ENCODE assay signal across 8 cellular contexts in the genomic region with DNA sequence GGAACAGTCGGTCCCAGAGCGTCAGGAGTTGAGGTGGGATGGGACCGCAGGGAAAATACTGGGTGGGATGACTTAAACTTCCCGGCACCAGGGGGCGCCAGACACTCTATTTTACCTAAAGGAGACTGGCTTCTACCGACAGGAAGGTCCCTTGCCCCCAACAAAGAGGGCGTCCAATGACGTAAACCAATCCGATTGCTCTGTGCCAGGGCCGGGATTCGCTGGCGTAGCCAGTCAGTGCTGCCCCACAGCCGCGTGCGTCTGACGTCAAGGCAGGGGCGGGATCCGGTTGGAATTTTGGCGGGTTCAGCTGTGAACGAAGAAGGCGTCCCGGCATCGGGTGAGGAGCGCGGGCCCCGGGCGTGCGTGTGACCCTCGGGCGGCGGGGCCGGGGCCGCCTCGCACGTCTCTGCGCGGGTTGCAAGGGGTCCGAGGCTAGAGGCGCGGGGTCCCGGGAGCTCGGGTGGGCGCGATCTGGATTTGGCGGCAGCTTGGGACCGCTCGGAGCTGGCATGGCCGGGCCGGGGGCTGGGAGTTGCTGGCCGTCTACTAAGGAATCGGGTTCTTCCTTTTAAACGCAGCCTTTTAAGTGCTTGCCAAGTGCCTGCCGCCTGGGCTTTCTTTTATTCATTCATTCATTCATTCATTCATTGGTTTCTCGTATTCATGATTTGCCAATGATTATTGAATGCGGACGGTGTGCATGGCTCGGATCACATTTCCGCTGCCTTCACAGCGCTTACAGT. TPM values are rescaled to one million over a fixed set of nuclear protein-coding genes. Genes with fewer than 3 reads are reported as not detected.
DNase-seq lines count a peak whose midpoint lies in the region; ATAC-seq, FAIRE-seq and TF ChIP-seq lines count a peak whose summit lies in the region.

A gene (plus strand): TSS at position 292 of the 746 bp plus-strand sequence. CDS start 2,645 bp downstream, outside the sequence.

- TF ChIP-seq CTCF in RWPE2 (IDR thresholded peaks at IDR 0.05; ENCODE audit: poor library complexity, severe bottlenecking) (peak; percentile 95), fibroblast of the aortic adventitia (IDR thresholded peaks at IDR 0.05; ENCODE audit: insufficient read depth, low read length) (peak; percentile 75), nephron progenitor cell (IDR thresholded peaks at IDR 0.05) (peak; percentile 89)

- no peaks in the 10 kb centered on the region for H3K9me3 Mint-ChIP-seq in activated T-helper 2 cell treated with anti-CD3 and anti-CD28 coated beads, Interferon-gamma antibody, Interleukin-2, Interleukin-4, amounts not matched to agents 10 μg/mL and 5 μg/mL and 100 μg/mL, durations not matched to agents 14 hours and 24 hours and 36 hours
- no peaks in the 10 kb centered on the region for H3K9me3 Mint-ChIP-seq in nephron progenitor cell
- H3K9me3 Mint-ChIP-seq in stimulated activated naive CD8-positive, alpha-beta T cell treated with anti-CD3 and anti-CD28 coated beads, Interleukin-15, amount 100 ng/mL, for 72 hours: no peaks in the 10 kb centered on the region

- H3K9me3 ChIP-seq in ES-I3 (ENCODE audit: control insufficient read depth, insufficient read depth, low read length) (no peaks in the 10 kb centered on the region), RWPE2 (ENCODE audit: severe bottlenecking) (no peaks in the 10 kb centered on the region)

- DNase-seq in H54 (ENCODE audit: insufficient read length, low spot score): peak; percentile 98
- DNase-seq in LoVo (ENCODE audit: low spot score): peak; percentile 99
- peak; percentile 99 for DNase-seq in RWPE2 (ENCODE audit: low spot score)
- peak; percentile 98 for DNase-seq in activated T-helper 2 cell treated with anti-CD3 and anti-CD28 coated beads, Interferon-gamma antibody, Interleukin-2, Interleukin-4, amounts not matched to agents 10 μg/mL and 5 μg/mL and 100 μg/mL, durations not matched to agents 14 hours and 24 hours and 36 hours (ENCODE audit: low spot score)
- peak; percentile 99 for DNase-seq in fibroblast of the aortic adventitia (ENCODE audit: low read depth)
- DNase-seq in nephron progenitor cell: peak; percentile 98
- peak; percentile 93 to 97 for DNase-seq in stimulated activated naive CD8-positive, alpha-beta T cell treated with anti-CD3 and anti-CD28 coated beads, Interleukin-15, amount 100 ng/mL, for 72 hours

- H3K36me3 ChIP-seq in ES-I3 (ENCODE audit: insufficient read depth, low read length) (peaks cover 5% of the 10 kb centered on the region; the same call in 1 of the 2 replicates), RWPE2 (ENCODE audit: low read depth) (peaks cover 20% of the 10 kb centered on the region)

- peaks cover 30% of the 10 kb centered on the region for H3K36me3 Mint-ChIP-seq in activated T-helper 2 cell treated with anti-CD3 and anti-CD28 coated beads, Interferon-gamma antibody, Interleukin-2, Interleukin-4, amounts not matched to agents 10 μg/mL and 5 μg/mL and 100 μg/mL, durations not matched to agents 14 hours and 24 hours and 36 hours (ENCODE audit: low read depth)
- peaks cover 8% of the 10 kb centered on the region for H3K36me3 Mint-ChIP-seq in nephron progenitor cell (ENCODE audit: low read depth)

- H3K27ac ChIP-seq in RWPE2 (ENCODE audit: poor library complexity, severe bottlenecking): no peak within 1 kb of the TSS

- H3K4me3 Mint-ChIP-seq in activated T-helper 2 cell treated with anti-CD3 and anti-CD28 coated beads, Interferon-gamma antibody, Interleukin-2, Interleukin-4, amounts not matched to agents 10 μg/mL and 5 μg/mL and 100 μg/mL, durations not matched to agents 14 hours and 24 hours and 36 hours (ENCODE audit: low read depth): peak within 1 kb of the TSS; percentile 85
- peak within 1 kb of the TSS; percentile 82 for H3K4me3 Mint-ChIP-seq in nephron progenitor cell
- H3K4me3 Mint-ChIP-seq in stimulated activated naive CD8-positive, alpha-beta T cell treated with anti-CD3 and anti-CD28 coated beads, Interleukin-15, amount 100 ng/mL, for 72 hours: peak within 1 kb of the TSS; percentile 87 to 94

- FAIRE-seq in H54 (lab: Jason Lieb, UNC): peak; percentile 99

- peak within 1 kb of the TSS; percentile 89 for H3K27ac Mint-ChIP-seq in activated T-helper 2 cell treated with anti-CD3 and anti-CD28 coated beads, Interferon-gamma antibody, Interleukin-2, Interleukin-4, amounts not matched to agents 10 μg/mL and 5 μg/mL and 100 μg/mL, durations not matched to agents 14 hours and 24 hours and 36 hours
- no peak within 1 kb of the TSS for H3K27ac Mint-ChIP-seq in nephron progenitor cell
- peak within 1 kb of the TSS; percentile 72 to 94 for H3K27ac Mint-ChIP-seq in stimulated activated naive CD8-positive, alpha-beta T cell treated with anti-CD3 and anti-CD28 coated beads, Interleukin-15, amount 100 ng/mL, for 72 hours

- peak within 1 kb of the TSS; percentile 71 for H3K9ac ChIP-seq in ES-I3 (ENCODE audit: low read depth, low read length)

- peaks cover 43% of the 10 kb centered on the region for H3K4me1 Mint-ChIP-seq in activated T-helper 2 cell treated with anti-CD3 and anti-CD28 coated beads, Interferon-gamma antibody, Interleukin-2, Interleukin-4, amounts not matched to agents 10 μg/mL and 5 μg/mL and 100 μg/mL, durations not matched to agents 14 hours and 24 hours and 36 hours (ENCODE audit: low read depth)
- peaks cover 14% of the 10 kb centered on the region for H3K4me1 Mint-ChIP-seq in nephron progenitor cell
- H3K4me1 Mint-ChIP-seq in stimulated activated naive CD8-positive, alpha-beta T cell treated with anti-CD3 and anti-CD28 coated beads, Interleukin-15, amount 100 ng/mL, for 72 hours: peaks cover 28% of the 10 kb centered on the region

- H3K4me1 ChIP-seq in ES-I3 (ENCODE audit: insufficient read depth, low read length) (no peaks in the 10 kb centered on the region), RWPE2 (ENCODE audit: insufficient read depth, poor library complexity, severe bottlenecking) (no peaks in the 10 kb centered on the region)

- peak; percentile 98 for ATAC-seq in RWPE2 (ENCODE audit: low read depth)
- ATAC-seq in stimulated activated naive CD8-positive, alpha-beta T cell treated with anti-CD3 and anti-CD28 coated beads, Interleukin-15, amount 100 ng/mL, for 72 hours: peak; percentile 100

- H3K4me3 ChIP-seq in RWPE2 (ENCODE audit: severe bottlenecking): peak within 1 kb of the TSS; percentile 67
- peak within 1 kb of the TSS; percentile 73 for H3K4me3 ChIP-seq in fibroblast of the aortic adventitia (ENCODE audit: low read depth, low read length)

- no peaks in the 10 kb centered on the region for H3K27me3 Mint-ChIP-seq in activated T-helper 2 cell treated with anti-CD3 and anti-CD28 coated beads, Interferon-gamma antibody, Interleukin-2, Interleukin-4, amounts not matched to agents 10 μg/mL and 5 μg/mL and 100 μg/mL, durations not matched to agents 14 hours and 24 hours and 36 hours (ENCODE audit: low read depth)
- peaks cover under 1% of the 10 kb centered on the region for H3K27me3 Mint-ChIP-seq in nephron progenitor cell (ENCODE audit: low read depth, poor library complexity)
- H3K27me3 Mint-ChIP-seq in stimulated activated naive CD8-positive, alpha-beta T cell treated with anti-CD3 and anti-CD28 coated beads, Interleukin-15, amount 100 ng/mL, for 72 hours: no peaks in the 10 kb centered on the region

- no peaks in the 10 kb centered on the region for H3K27me3 ChIP-seq in RWPE2 (ENCODE audit: insufficient read depth, poor library complexity, severe bottlenecking)

- intact Hi-C loops in activated T-helper 2 cell treated with anti-CD3 and anti-CD28 coated beads, Interferon-gamma antibody, Interleukin-2, Interleukin-4, amounts not matched to agents 10 μg/mL and 5 μg/mL and 100 μg/mL, durations not matched to agents 14 hours and 24 hours and 36 hours (cut with micrococcal nuclease): loop anchor here (1.0 to 5.0 kb wide), 4 partner anchors 64 to 279 kb away; a partner anchor contains a TSS

- peak; percentile 53; the same call in 1 of the 2 replicates for TF ChIP-seq POLR2A in H54 (IDR thresholded peaks at IDR 0.05; ENCODE audit: low read depth, low read length)

RNA-seq across cellular contexts. Expression of the gene that starts here (rescaled TPM):
- total RNA-seq in activated T-helper 2 cell treated with anti-CD3 and anti-CD28 coated beads, Interferon-gamma antibody, Interleukin-2, Interleukin-4, amounts not matched to agents 10 μg/mL and 5 μg/mL and 100 μg/mL, durations not matched to agents 14 hours and 24 hours and 36 hours: 73.3 and 78.5 TPM in 2 replicates
- total RNA-seq in fibroblast of the aortic adventitia (ENCODE audit: low replicate concordance): 19.5 TPM in 1 of 2 replicates, not detected in the other
